8 cellular contexts compared by ENCODE assay signal in the genomic region with DNA sequence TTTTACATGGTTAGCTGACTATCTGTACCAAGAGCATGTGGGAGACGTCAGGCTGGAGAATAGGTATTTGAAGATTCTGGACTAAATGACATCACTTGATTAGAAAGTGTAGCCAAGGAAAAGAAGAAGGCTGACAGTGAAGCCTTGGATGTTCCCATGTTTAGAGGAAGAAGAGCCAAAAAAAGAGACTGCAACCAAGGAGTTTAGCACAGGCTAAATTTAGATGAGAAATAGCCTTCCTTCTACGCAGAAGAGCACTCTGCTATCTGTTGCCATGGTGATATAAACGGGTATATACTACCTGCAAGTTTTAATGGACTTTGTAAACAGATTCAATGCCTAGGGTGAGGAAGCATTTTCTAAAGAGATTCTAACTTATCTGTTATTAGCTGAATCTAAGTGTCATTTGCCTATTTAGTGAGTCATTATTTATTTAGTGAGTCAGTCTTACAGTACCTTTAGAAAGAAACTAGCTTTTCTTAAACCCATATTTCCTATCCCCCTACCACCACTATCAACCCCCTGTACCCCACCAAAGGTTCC.
DNase-seq lines count a peak whose midpoint lies in the region; ATAC-seq, FAIRE-seq and TF ChIP-seq lines count a peak whose summit lies in the region.

No MANE protein-coding gene starts in this region.

- H3K9me3 Mint-ChIP-seq in T-helper 1 cell treated with Interleukin-12 subunit alpha and Interleukin-12 subunit beta and Interleukin-4 antibody, amounts not matched to agents 30 μg/mL and 1 μg/mL, for 36 hours = no peaks in the 10 kb centered on the region

- no peak overlapping the region for H3K4me3 ChIP-seq in RWPE2 (ENCODE audit: severe bottlenecking)
- H3K4me3 ChIP-seq in small intestine (ENCODE audit: low read depth in 1 of 2, low read length in 2 of 2) = no peak overlapping the region
- H3K4me3 ChIP-seq in psoas muscle = no peak overlapping the region

- FAIRE-seq in small intestine (lab: Jason Lieb, UNC) = no peak

- no peaks in the 10 kb centered on the region for H3K27me3 Mint-ChIP-seq in T-helper 1 cell treated with Interleukin-12 subunit alpha and Interleukin-12 subunit beta and Interleukin-4 antibody, amounts not matched to agents 30 μg/mL and 1 μg/mL, for 36 hours (ENCODE audit: low read depth)

- intact Hi-C loops in psoas muscle (cut with DNase I) = no loop called here

- no peaks in the 10 kb centered on the region for H3K9me3 ChIP-seq in RWPE2 (ENCODE audit: severe bottlenecking)
- no peaks in the 10 kb centered on the region for H3K9me3 ChIP-seq in small intestine (ENCODE audit: control insufficient read depth, low read depth)
- H3K9me3 ChIP-seq in psoas muscle = no peaks in the 10 kb centered on the region

- no peak overlapping the region for H3K4me3 Mint-ChIP-seq in T-helper 1 cell treated with Interleukin-12 subunit alpha and Interleukin-12 subunit beta and Interleukin-4 antibody, amounts not matched to agents 30 μg/mL and 1 μg/mL, for 36 hours

- H3K27ac Mint-ChIP-seq in T-helper 1 cell treated with Interleukin-12 subunit alpha and Interleukin-12 subunit beta and Interleukin-4 antibody, amounts not matched to agents 30 μg/mL and 1 μg/mL, for 36 hours = peak overlapping the region; percentile 14

- H3K36me3 ChIP-seq in RWPE2 (ENCODE audit: low read depth) (peaks cover 37% of the 10 kb centered on the region), small intestine (ENCODE audit: control insufficient read depth in 2 of 2, insufficient read depth in 2 of 2, low read length in 2 of 2) (no peaks in the 10 kb centered on the region), psoas muscle (ENCODE audit: insufficient read depth in 1 of 2, low read depth in 1 of 2) (no peaks in the 10 kb centered on the region)

- H3K27ac ChIP-seq in RWPE2 (ENCODE audit: poor library complexity, severe bottlenecking) (peak overlapping the region; percentile 91), foreskin keratinocyte (peak overlapping the region; percentile 92), small intestine (ENCODE audit: low read depth in 1 of 2, low read length in 1 of 2) (peak overlapping the region; percentile 32 to 75), psoas muscle (no peak overlapping the region)

- ATAC-seq in RWPE2 (ENCODE audit: low read depth) (peak; percentile 25), foreskin keratinocyte (peak; percentile 50), HG03520 (IDR thresholded peaks at IDR 0.05; ENCODE audit: unreplicated experiment) (no peak), psoas muscle (no peak), GM18907 (IDR thresholded peaks at IDR 0.05; ENCODE audit: unreplicated experiment) (no peak)

- H3K4me1 ChIP-seq in RWPE2 (ENCODE audit: insufficient read depth, poor library complexity, severe bottlenecking) = peaks cover 79% of the 10 kb centered on the region
- peaks cover 44% of the 10 kb centered on the region for H3K4me1 ChIP-seq in foreskin keratinocyte
- peaks cover 5 to 15% of the 10 kb centered on the region in 2 donors for H3K4me1 ChIP-seq in small intestine (ENCODE audit: control insufficient read depth in 2 of 2, insufficient read depth in 1 of 2, low read depth in 1 of 2, low read length in 1 of 2)
- H3K4me1 ChIP-seq in psoas muscle = no peaks in the 10 kb centered on the region

- H3K4me1 Mint-ChIP-seq in T-helper 1 cell treated with Interleukin-12 subunit alpha and Interleukin-12 subunit beta and Interleukin-4 antibody, amounts not matched to agents 30 μg/mL and 1 μg/mL, for 36 hours (ENCODE audit: low read depth) = peaks cover 57% of the 10 kb centered on the region

- WGBS in small intestine, 3 donors = 16 to 30% (median 28%) methylated on average over 3 of the region's 3 CpGs
- 12 to 26% (median 13%) methylated on average over 3 of the region's 3 CpGs for WGBS in psoas muscle, 3 donors

- no peak for TF ChIP-seq CTCF in RWPE2 (IDR thresholded peaks at IDR 0.05; ENCODE audit: poor library complexity, severe bottlenecking)
- no peak for TF ChIP-seq CTCF in foreskin keratinocyte (conservative IDR thresholded peaks at IDR 0.05)
- TF ChIP-seq CTCF in psoas muscle (IDR thresholded peaks at IDR 0.05) = no peak

- H3K36me3 Mint-ChIP-seq in T-helper 1 cell treated with Interleukin-12 subunit alpha and Interleukin-12 subunit beta and Interleukin-4 antibody, amounts not matched to agents 30 μg/mL and 1 μg/mL, for 36 hours (ENCODE audit: low read depth) = peaks cover 41% of the 10 kb centered on the region

- H3K27me3 ChIP-seq in RWPE2 (ENCODE audit: insufficient read depth, poor library complexity, severe bottlenecking) = no peaks in the 10 kb centered on the region
- H3K27me3 ChIP-seq in foreskin keratinocyte = no peaks in the 10 kb centered on the region
- no peaks in the 10 kb centered on the region for H3K27me3 ChIP-seq in small intestine (ENCODE audit: control insufficient read depth in 2 of 2, insufficient read depth in 2 of 2, low read length in 2 of 2)
- no peaks in the 10 kb centered on the region for H3K27me3 ChIP-seq in psoas muscle (ENCODE audit: insufficient read depth in 3 of 3, low read length in 2 of 3)

- no peak for DNase-seq in T-helper 1 cell
- DNase-seq in RWPE2 (ENCODE audit: low spot score) = no peak
- DNase-seq in foreskin keratinocyte = peak; percentile 51 to 62
- peak; percentile 73 for DNase-seq in small intestine
- DNase-seq in psoas muscle = no peak

Comparison
In these comparisons a context has a peak if more than half of its experiments do, and no peak if none do; other contexts are left out.
1. DNase-seq: peak in foreskin keratinocyte (2 of 2) and small intestine (single experiment); none in T-helper 1 cell (0 of 5), RWPE2 (single experiment) and psoas muscle (0 of 2).
2. ATAC-seq: peak in RWPE2 (single experiment) and foreskin keratinocyte (single experiment); none in HG03520 (single experiment), psoas muscle (0 of 4) and GM18907 (single experiment).